8 cellular contexts compared by ENCODE assay signal in the genomic region with DNA sequence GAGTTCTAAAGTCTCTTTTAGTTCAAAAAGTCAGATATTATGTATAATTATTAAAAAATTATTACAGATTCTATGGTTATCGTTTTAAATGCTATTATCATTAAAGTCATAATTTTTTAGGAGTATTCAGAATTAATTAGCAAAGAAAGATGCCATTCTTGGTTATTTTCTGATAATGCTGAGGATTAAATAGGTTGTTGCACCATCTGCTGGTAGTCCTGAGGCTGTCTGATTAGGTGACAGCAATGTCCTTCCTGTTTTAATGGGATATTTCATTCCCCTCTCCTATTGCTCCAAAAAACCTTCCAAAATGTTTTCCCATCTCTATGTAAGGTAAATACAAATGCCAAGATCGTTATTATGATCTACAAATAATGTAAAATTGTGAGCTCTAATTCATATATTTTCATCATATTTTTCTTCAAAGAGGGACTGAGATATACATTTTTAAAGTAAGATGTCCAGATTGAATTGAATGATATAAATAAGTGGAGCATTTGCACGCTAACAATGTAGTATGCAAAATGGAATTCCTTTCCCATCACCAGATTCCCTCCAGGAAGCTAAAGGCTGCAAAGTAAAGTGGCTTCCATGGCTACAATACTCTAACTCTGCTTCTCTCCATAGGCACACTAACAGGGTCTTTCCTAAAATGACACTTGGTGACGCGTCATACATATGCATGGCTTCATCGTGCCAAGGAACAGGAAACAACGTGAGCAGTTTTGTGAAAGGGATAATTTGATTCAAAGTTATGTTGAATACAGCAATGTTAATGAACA. TPM values are rescaled to one million over a fixed set of nuclear protein-coding genes. Genes with fewer than 3 reads are reported as not detected.
A peak's percentile ranks its signal among the peaks of the same experiment; 100 is the strongest.
DNase-seq lines count a peak whose midpoint lies in the region; ATAC-seq and TF ChIP-seq lines count a peak whose summit lies in the region.

No MANE protein-coding gene starts in this region.

- H3K27ac ChIP-seq in mesodermal cell (ENCODE audit: low read depth, low read length, severe bottlenecking): peak overlapping the region; percentile 48

- ATAC-seq in GM19023 (IDR thresholded peaks at IDR 0.05; ENCODE audit: unreplicated experiment): no peak

- peaks cover 47% of the 10 kb centered on the region for H3K4me1 ChIP-seq in mesodermal cell (ENCODE audit: control insufficient read depth, insufficient read depth, low read length, poor library complexity, severe bottlenecking)

- no peaks in the 10 kb centered on the region for H3K36me3 ChIP-seq in mesodermal cell (ENCODE audit: control insufficient read depth, insufficient read depth, low read length)

- H3K9me3 ChIP-seq in mesodermal cell (ENCODE audit: control insufficient read depth, low read length): no peaks in the 10 kb centered on the region

- 69% methylated on average over 5 of the region's 7 CpGs; no CpG with 5 or more reads in 1 of the 2 experiments for WGBS in mesodermal cell (ENCODE audit: insufficient coverage in 2 of 2), 2 experiments

- TF ChIP-seq POLR2A in NB4 (IDR thresholded peaks at IDR 0.05; ENCODE audit: extremely low read depth, insufficient read length): no peak

- DNase-seq in DMS153 treated with DMSO at 0.1 percent for 48 hours (lab: John Stamatoyannopoulos, UW; ENCODE audit: unreplicated experiment) (peak; percentile 5), DMS153 (lab: John Stamatoyannopoulos, UW) (no peak), NB4 (ENCODE audit: low read depth) (peak; percentile 12), dermis microvascular lymphatic vessel endothelial cell (ENCODE audit: low read depth in 2 of 2) (peak; percentile 68 to 81), HuH-7.5 (ENCODE audit: low spot score) (no peak)
- DNase-seq in stimulated activated CD4-positive, alpha-beta T cell treated with anti-CD3 and anti-CD28 coated beads, Interleukin-4, amount 100 ng/mL, for 1 hour: no peak

- H3K4me3 ChIP-seq in NB4 (ENCODE audit: low read depth, low read length) (no peak overlapping the region), mesodermal cell (ENCODE audit: extremely low read depth, insufficient read depth, low read length, poor library complexity, severe bottlenecking) (no peak overlapping the region)

- TF ChIP-seq CTCF in NB4 (IDR thresholded peaks at IDR 0.05; ENCODE audit: low read depth, low read length): peak; percentile 22

RNA-seq across cellular contexts. Expression of a gene that starts 58.8 kb away (rescaled TPM):
- total RNA-seq in dermis microvascular lymphatic vessel endothelial cell: 8.6 and 16.6 TPM in 2 replicates
- polyA plus RNA-seq in mesodermal cell (2013, experiment 1 of 2): 3.4 TPM
- 3.0 TPM for polyA plus RNA-seq in mesodermal cell (2013, experiment 2 of 2)

Comparison
In these comparisons a context has a peak if more than half of its experiments do, and no peak if none do; other contexts are left out.
1. DNase-seq: peak in DMS153 treated with DMSO at 0.1 percent for 48 hours (single experiment), NB4 (single experiment) and dermis microvascular lymphatic vessel endothelial cell (2 of 2); none in DMS153 (single experiment), HuH-7.5 (single experiment) and stimulated activated CD4-positive, alpha-beta T cell treated with anti-CD3 and anti-CD28 coated beads, Interleukin-4, amount 100 ng/mL, for 1 hour (single experiment).